ENCODE assay signal across 8 cellular contexts in genomic region chr9:19232830-19233194, GRCh38. TPM values are rescaled to one million over a fixed set of nuclear protein-coding genes. Genes with fewer than 3 reads are reported as not detected.
DNase-seq lines count a peak whose midpoint lies in the region; ATAC-seq and TF ChIP-seq lines count a peak whose summit lies in the region.

No MANE protein-coding gene starts in this region.

- H3K9me3 ChIP-seq in BE2C (no peaks in the 10 kb centered on the region), SJCRH30 (replicated peaks) (no peaks in the 10 kb centered on the region)

- ATAC-seq in GM21576 (IDR thresholded peaks at IDR 0.05; ENCODE audit: unreplicated experiment) = peak; percentile 32
- ATAC-seq in GM21619 (IDR thresholded peaks at IDR 0.05; ENCODE audit: unreplicated experiment) = no peak

- H3K4me1 ChIP-seq in BE2C (peaks cover 7% of the 10 kb centered on the region), SJCRH30 (no peaks in the 10 kb centered on the region)

- no peaks in the 10 kb centered on the region for H3K36me3 ChIP-seq in BE2C
- H3K36me3 ChIP-seq in SJCRH30 = no peaks in the 10 kb centered on the region

- no peak; the same call in 1 of the 2 replicates for TF ChIP-seq CTCF in BE2C (IDR thresholded peaks at IDR 0.05; ENCODE audit: low read depth, low read length)

- H3K27me3 ChIP-seq in BE2C (no peaks in the 10 kb centered on the region), SJCRH30 (no peaks in the 10 kb centered on the region)

- no peak overlapping the region for H3K27ac ChIP-seq in SJCRH30

- H3K4me3 ChIP-seq in BE2C (ENCODE audit: low read depth, low read length) (peak overlapping the region; percentile 90), SJCRH30 (0 out of 2 replicates have a peak overlapping the region, but pooled peaks have one; percentile 95)

- DNase-seq in BE2C (no peak), SJCRH30 (no peak), iris pigment epithelial cell (ENCODE audit: low read depth) (peak; percentile 67), NCI-H1417 treated with DMSO at 0.1 percent for 48 hours (lab: John Stamatoyannopoulos, UW) (no peak), germinal center (ENCODE audit: low spot score) (no peak)
- DNase-seq in activated CD8-positive, alpha-beta memory T cell treated with anti-CD3 and anti-CD28 coated beads, Interleukin-2, amount 50 U/mL, for 4 hours = no peak

RNA-seq across cellular contexts. Expression of gene DENND4C, which starts 2.3 kb away (rescaled TPM):
- 6.1 TPM for polyA plus RNA-seq in BE2C (2012; ENCODE audit: insufficient read depth, insufficient read length, low read depth)
- total RNA-seq in SJCRH30 (2014; rRNA removed; shearing (Covaris generic)) = 16.5 and 17.4 TPM in 2 replicates
